ENCODE assay signal across 1 cellular context in the genomic region with DNA sequence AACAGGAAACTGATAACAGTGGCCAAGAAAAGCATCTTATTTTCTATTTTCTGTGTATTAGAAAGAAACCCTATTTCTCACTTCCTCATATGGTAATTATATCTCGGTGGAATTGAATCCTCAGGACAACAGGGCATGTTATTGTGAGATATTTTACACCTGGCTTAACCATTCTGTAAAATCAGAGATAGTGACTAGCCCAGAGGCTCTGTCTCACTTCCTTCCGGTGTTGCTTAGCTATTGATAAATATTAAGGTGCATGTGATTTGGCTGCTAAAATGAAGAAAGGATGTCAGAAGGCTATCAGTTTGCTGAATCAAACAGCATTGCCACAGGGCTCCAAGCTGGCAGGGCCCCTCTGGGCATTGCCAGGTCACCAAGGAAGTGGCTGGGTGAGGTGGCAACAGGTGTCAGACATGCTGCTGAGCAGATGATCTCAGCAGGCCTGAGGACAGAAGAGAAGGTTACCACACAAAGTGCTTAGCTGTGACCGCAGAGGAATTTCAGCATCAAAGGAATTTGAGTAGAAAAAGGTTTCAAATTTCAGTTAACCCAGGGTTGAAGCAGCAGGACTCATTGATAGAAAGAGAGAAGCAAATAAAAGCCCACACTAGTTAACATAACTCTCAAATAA.
TF ChIP-seq lines count a peak whose summit lies in the region.

No MANE protein-coding gene starts in this region.

TF ChIP-seq in A549, 52 proteins besides CTCF, POLR2A, EP300 and RAD21 (continued from another document):
- TF ChIP-seq REST (IDR thresholded peaks at IDR 0.05) = no peak
- TF ChIP-seq POLR2AphosphoS2 (conservative IDR thresholded peaks at IDR 0.05; ENCODE audit: low read length) = no peak
- TF ChIP-seq HDAC2 (IDR thresholded peaks at IDR 0.05) = no peak
- TF ChIP-seq JUNB (IDR thresholded peaks at IDR 0.05) = peak; percentile 86
- peak; percentile 42; the same call in 1 of the 3 replicates for TF ChIP-seq SMC3 (IDR thresholded peaks at IDR 0.05)
- no peak for TF ChIP-seq KDM5A (IDR thresholded peaks at IDR 0.05)
- no peak for TF ChIP-seq NPAS2 (CRISPR knock-in tag; IDR thresholded peaks at IDR 0.05; ENCODE audit: borderline replicate concordance)
- TF ChIP-seq CHD2 (IDR thresholded peaks at IDR 0.05; ENCODE audit: low read length, partially characterized antibody) = no peak
- TF ChIP-seq HOXB5 (CRISPR knock-in tag; IDR thresholded peaks at IDR 0.05) = no peak
- no peak for TF ChIP-seq KDM1A (IDR thresholded peaks at IDR 0.05; ENCODE audit: low read depth)
- TF ChIP-seq CBX8 (IDR thresholded peaks at IDR 0.05) = no peak
- no peak for TF ChIP-seq FOXS1 (CRISPR knock-in tag; IDR thresholded peaks at IDR 0.05)
- TF ChIP-seq HEYL (CRISPR knock-in tag; IDR thresholded peaks at IDR 0.05) = no peak
- TF ChIP-seq HOXB13 (CRISPR knock-in tag; IDR thresholded peaks at IDR 0.05; ENCODE audit: low read depth) = 0 out of 2 replicates have a peak, but pooled peaks have one; percentile 65
- TF ChIP-seq RARB (CRISPR knock-in tag; IDR thresholded peaks at IDR 0.05) = 0 out of 2 replicates have a peak, but pooled peaks have one; percentile 51
- TF ChIP-seq MAFK (IDR thresholded peaks at IDR 0.05; ENCODE audit: partially characterized antibody) = peak; percentile 65
- TF ChIP-seq CEBPB (IDR thresholded peaks at IDR 0.05) = peak; percentile 71 to 88; a peak in 3 of 4 replicates
- TF ChIP-seq HOXA7 (CRISPR knock-in tag; IDR thresholded peaks at IDR 0.05) = 0 out of 2 replicates have a peak, but pooled peaks have one; percentile 32
- TF ChIP-seq, protein P1, sequence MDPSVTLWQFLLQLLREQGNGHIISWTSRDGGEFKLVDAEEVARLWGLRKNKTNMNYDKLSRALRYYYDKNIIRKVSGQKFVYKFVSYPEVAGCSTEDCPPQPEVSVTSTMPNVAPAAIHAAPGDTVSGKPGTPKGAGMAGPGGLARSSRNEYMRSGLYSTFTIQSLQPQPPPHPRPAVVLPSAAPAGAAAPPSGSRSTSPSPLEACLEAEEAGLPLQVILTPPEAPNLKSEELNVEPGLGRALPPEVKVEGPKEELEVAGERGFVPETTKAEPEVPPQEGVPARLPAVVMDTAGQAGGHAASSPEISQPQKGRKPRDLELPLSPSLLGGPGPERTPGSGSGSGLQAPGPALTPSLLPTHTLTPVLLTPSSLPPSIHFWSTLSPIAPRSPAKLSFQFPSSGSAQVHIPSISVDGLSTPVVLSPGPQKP (IDR thresholded peaks at IDR 0.05; ENCODE audit: low read depth, low read length) = no peak
- TF ChIP-seq TFCP2L1 (CRISPR knock-in tag; IDR thresholded peaks at IDR 0.05) = no peak
- peak; percentile 76 for TF ChIP-seq HES2 (IDR thresholded peaks at IDR 0.05)
- no peak for TF ChIP-seq PHF8 (IDR thresholded peaks at IDR 0.05; ENCODE audit: borderline replicate concordance, low read depth)
- TF ChIP-seq RFX5 (IDR thresholded peaks at IDR 0.05) = no peak
- TF ChIP-seq FOSL2 (IDR thresholded peaks at IDR 0.05) = peak; percentile 50; the same call in 1 of the 2 replicates
- peak; percentile 67 for TF ChIP-seq FOSL2 (CRISPR knock-in tag; IDR thresholded peaks at IDR 0.05)
- TF ChIP-seq BHLHE40 (IDR thresholded peaks at IDR 0.05; ENCODE audit: low read depth, low read length) = no peak
- TF ChIP-seq RCOR1 (IDR thresholded peaks at IDR 0.05; ENCODE audit: low read depth, low read length) = no peak
- TF ChIP-seq, protein P2, sequence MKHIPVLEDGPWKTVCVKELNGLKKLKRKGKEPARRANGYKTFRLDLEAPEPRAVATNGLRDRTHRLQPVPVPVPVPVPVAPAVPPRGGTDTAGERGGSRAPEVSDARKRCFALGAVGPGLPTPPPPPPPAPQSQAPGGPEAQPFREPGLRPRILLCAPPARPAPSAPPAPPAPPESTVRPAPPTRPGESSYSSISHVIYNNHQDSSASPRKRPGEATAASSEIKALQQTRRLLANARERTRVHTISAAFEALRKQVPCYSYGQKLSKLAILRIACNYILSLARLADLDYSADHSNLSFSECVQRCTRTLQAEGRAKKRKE (CRISPR knock-in tag; IDR thresholded peaks at IDR 0.05; ENCODE audit: low read depth) = 0 out of 2 replicates have a peak, but pooled peaks have one; percentile 58
- no peak for TF ChIP-seq CBX2 (IDR thresholded peaks at IDR 0.05; ENCODE audit: borderline replicate concordance, low read depth)
- TF ChIP-seq, protein P3, sequence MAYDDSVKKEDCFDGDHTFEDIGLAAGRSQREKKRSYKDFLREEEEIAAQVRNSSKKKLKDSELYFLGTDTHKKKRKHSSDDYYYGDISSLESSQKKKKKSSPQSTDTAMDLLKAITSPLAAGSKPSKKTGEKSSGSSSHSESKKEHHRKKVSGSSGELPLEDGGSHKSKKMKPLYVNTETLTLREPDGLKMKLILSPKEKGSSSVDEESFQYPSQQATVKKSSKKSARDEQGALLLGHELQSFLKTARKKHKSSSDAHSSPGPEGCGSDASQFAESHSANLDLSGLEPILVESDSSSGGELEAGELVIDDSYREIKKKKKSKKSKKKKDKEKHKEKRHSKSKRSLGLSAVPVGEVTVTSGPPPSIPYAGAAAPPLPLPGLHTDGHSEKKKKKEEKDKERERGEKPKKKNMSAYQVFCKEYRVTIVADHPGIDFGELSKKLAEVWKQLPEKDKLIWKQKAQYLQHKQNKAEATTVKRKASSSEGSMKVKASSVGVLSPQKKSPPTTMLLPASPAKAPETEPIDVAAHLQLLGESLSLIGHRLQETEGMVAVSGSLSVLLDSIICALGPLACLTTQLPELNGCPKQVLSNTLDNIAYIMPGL (CRISPR knock-in tag; IDR thresholded peaks at IDR 0.05; ENCODE audit: borderline replicate concordance) = no peak
- TF ChIP-seq EHF (CRISPR knock-in tag; IDR thresholded peaks at IDR 0.05) = no peak
- TF ChIP-seq, protein P4, sequence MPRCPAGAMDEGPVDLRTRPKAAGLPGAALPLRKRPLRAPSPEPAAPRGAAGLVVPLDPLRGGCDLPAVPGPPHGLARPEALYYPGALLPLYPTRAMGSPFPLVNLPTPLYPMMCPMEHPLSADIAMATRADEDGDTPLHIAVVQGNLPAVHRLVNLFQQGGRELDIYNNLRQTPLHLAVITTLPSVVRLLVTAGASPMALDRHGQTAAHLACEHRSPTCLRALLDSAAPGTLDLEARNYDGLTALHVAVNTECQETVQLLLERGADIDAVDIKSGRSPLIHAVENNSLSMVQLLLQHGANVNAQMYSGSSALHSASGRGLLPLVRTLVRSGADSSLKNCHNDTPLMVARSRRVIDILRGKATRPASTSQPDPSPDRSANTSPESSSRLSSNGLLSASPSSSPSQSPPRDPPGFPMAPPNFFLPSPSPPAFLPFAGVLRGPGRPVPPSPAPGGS (IDR thresholded peaks at IDR 0.05) = peak; percentile 83
- TF ChIP-seq JUN (IDR thresholded peaks at IDR 0.05) = peak; percentile 95
- no peak for TF ChIP-seq TP53 (CRISPR knock-in tag; IDR thresholded peaks at IDR 0.05)
- no peak for TF ChIP-seq RNF2 (IDR thresholded peaks at IDR 0.05; ENCODE audit: borderline replicate concordance, low read depth)
- TF ChIP-seq FOSB (CRISPR knock-in tag; IDR thresholded peaks at IDR 0.05) = no peak
- no peak for TF ChIP-seq ZSCAN20 (CRISPR knock-in tag; IDR thresholded peaks at IDR 0.05)
